27 cellular contexts compared by ENCODE assay signal in genomic region chr11:17142450-17142849, GRCh38.
"Had no signal": no experiment of that assay in that cellular context is flagged by ENCODE, and none has a peak within 500 bp of the region (broad histone marks: within the 10 kb centered on the region; RNA-seq: fewer than 3 reads in every experiment).

No MANE protein-coding gene starts in this region.

- H2AFZ ChIP-seq: neural progenitor cell, parathyroid adenoma had no signal

- H3K4me1 ChIP-seq: parathyroid adenoma, right lobe of liver, sigmoid colon, thyroid gland, upper lobe of left lung, vagina had no signal

- H3K27ac Mint-ChIP-seq: nephron; neural progenitor cell; progenitor cell of endocrine pancreas; stimulated activated effector memory CD8-positive, alpha-beta T cell treated with anti-CD3 and anti-CD28 coated beads, Interleukin-12 subunit alpha, Interleukin-12 subunit beta, amount 100 ng/mL, for 72 hours; stimulated activated naive B cell treated with anti-CD40 and anti-IgM and Interleukin-4, amounts not matched to agents 10 μg/mL and 1 μg/mL and 100 μg/mL, for 72 hours; stimulated activated naive CD8-positive, alpha-beta T cell treated with anti-CD3 and anti-CD28 coated beads, Interleukin-15, Interleukin-2, amounts not matched to agents 100 ng/mL and 50 ng/mL, for 24 hours had no signal

- H3K4me3 ChIP-seq: neural progenitor cell, ovary, psoas muscle, right lobe of liver, sigmoid colon, stomach, thoracic aorta, thyroid gland, tibial nerve, upper lobe of left lung, vagina had no signal

- H3K4me3 Mint-ChIP-seq: nephron; neural progenitor cell; stimulated activated effector memory CD8-positive, alpha-beta T cell treated with anti-CD3 and anti-CD28 coated beads, Interleukin-12 subunit alpha, Interleukin-12 subunit beta, amount 100 ng/mL, for 72 hours; stimulated activated naive B cell treated with anti-CD40 and anti-IgM and Interleukin-4, amounts not matched to agents 10 μg/mL and 1 μg/mL and 100 μg/mL, for 72 hours; stimulated activated naive CD8-positive, alpha-beta T cell treated with anti-CD3 and anti-CD28 coated beads, Interleukin-15, Interleukin-2, amounts not matched to agents 100 ng/mL and 50 ng/mL, for 24 hours had no signal

- H3K9ac ChIP-seq: neural progenitor cell, parathyroid adenoma had no signal

- H3K9me3 ChIP-seq: ovary, psoas muscle, right lobe of liver, sigmoid colon, stomach, thoracic aorta, thyroid gland, tibial nerve, upper lobe of left lung, vagina had no signal

- H3K36me3 ChIP-seq: ovary had no signal

- H3K27me3 ChIP-seq: neural progenitor cell, ovary, right lobe of liver, sigmoid colon, stomach, thyroid gland, tibial nerve, upper lobe of left lung, vagina had no signal

- ATAC-seq: psoas muscle; right cardiac atrium; right lobe of liver; stimulated activated effector memory CD8-positive, alpha-beta T cell treated with anti-CD3 and anti-CD28 coated beads, Interleukin-12 subunit alpha, Interleukin-12 subunit beta, amount 100 ng/mL, for 72 hours; stimulated activated naive B cell treated with anti-CD40 and anti-IgM and Interleukin-4, amounts not matched to agents 10 μg/mL and 1 μg/mL and 100 μg/mL, for 72 hours had no signal

- H3K4me1 Mint-ChIP-seq: nephron; neural progenitor cell; stimulated activated effector memory CD8-positive, alpha-beta T cell treated with anti-CD3 and anti-CD28 coated beads, Interleukin-12 subunit alpha, Interleukin-12 subunit beta, amount 100 ng/mL, for 72 hours had no signal

- H3K27ac ChIP-seq: ovary, parathyroid adenoma, psoas muscle, right lobe of liver, sigmoid colon, stomach, thoracic aorta, thyroid gland, tibial nerve, upper lobe of left lung, vagina had no signal

- H3K27me3 Mint-ChIP-seq: progenitor cell of endocrine pancreas; stimulated activated naive B cell treated with anti-CD40 and anti-IgM and Interleukin-4, amounts not matched to agents 10 μg/mL and 1 μg/mL and 100 μg/mL, for 72 hours; stimulated activated naive CD8-positive, alpha-beta T cell treated with anti-CD3 and anti-CD28 coated beads, Interleukin-15, Interleukin-2, amounts not matched to agents 100 ng/mL and 50 ng/mL, for 24 hours had no signal

- H3K79me2 ChIP-seq: parathyroid adenoma had no signal

- DNase-seq: occipital lobe; ovary; posterior cingulate gyrus; psoas muscle; right cardiac atrium; right lobe of liver; sigmoid colon; small intestine; stimulated activated CD4-positive, alpha-beta T cell treated with anti-CD3 and anti-CD28 coated beads, Interleukin-15, amount 100 ng/mL, for 24 hours; stimulated activated CD4-positive, alpha-beta T cell treated with anti-CD3 and anti-CD28 coated beads, Interleukin-2, amount 100 ng/mL, for 24 hours; stimulated activated CD4-positive, alpha-beta T cell treated with anti-CD3 and anti-CD28 coated beads, Interleukin-2, amount 100 ng/mL, for 48 hours; stimulated activated CD4-positive, alpha-beta T cell treated with anti-CD3 and anti-CD28 coated beads, Interleukin-4, amount 100 ng/mL, for 24 hours; stimulated activated naive B cell treated with anti-CD40 and anti-IgM and Interleukin-4, amounts not matched to agents 10 μg/mL and 1 μg/mL and 100 μg/mL, for 72 hours; stimulated activated naive CD4-positive, alpha-beta T cell treated with Interleukin-2 at 50 U/mL for 16 hours; stomach; thyroid gland; trophoblast cell; upper lobe of left lung had no signal

- H3K4me2 ChIP-seq: neural progenitor cell had no signal

- H3K9me3 Mint-ChIP-seq: nephron; neural progenitor cell; stimulated activated effector memory CD8-positive, alpha-beta T cell treated with anti-CD3 and anti-CD28 coated beads, Interleukin-12 subunit alpha, Interleukin-12 subunit beta, amount 100 ng/mL, for 72 hours; stimulated activated naive B cell treated with anti-CD40 and anti-IgM and Interleukin-4, amounts not matched to agents 10 μg/mL and 1 μg/mL and 100 μg/mL, for 72 hours; stimulated activated naive CD8-positive, alpha-beta T cell treated with anti-CD3 and anti-CD28 coated beads, Interleukin-15, Interleukin-2, amounts not matched to agents 100 ng/mL and 50 ng/mL, for 24 hours had no signal
